Comparison of ENCODE assay signal across 12 cellular contexts in the genomic region with DNA sequence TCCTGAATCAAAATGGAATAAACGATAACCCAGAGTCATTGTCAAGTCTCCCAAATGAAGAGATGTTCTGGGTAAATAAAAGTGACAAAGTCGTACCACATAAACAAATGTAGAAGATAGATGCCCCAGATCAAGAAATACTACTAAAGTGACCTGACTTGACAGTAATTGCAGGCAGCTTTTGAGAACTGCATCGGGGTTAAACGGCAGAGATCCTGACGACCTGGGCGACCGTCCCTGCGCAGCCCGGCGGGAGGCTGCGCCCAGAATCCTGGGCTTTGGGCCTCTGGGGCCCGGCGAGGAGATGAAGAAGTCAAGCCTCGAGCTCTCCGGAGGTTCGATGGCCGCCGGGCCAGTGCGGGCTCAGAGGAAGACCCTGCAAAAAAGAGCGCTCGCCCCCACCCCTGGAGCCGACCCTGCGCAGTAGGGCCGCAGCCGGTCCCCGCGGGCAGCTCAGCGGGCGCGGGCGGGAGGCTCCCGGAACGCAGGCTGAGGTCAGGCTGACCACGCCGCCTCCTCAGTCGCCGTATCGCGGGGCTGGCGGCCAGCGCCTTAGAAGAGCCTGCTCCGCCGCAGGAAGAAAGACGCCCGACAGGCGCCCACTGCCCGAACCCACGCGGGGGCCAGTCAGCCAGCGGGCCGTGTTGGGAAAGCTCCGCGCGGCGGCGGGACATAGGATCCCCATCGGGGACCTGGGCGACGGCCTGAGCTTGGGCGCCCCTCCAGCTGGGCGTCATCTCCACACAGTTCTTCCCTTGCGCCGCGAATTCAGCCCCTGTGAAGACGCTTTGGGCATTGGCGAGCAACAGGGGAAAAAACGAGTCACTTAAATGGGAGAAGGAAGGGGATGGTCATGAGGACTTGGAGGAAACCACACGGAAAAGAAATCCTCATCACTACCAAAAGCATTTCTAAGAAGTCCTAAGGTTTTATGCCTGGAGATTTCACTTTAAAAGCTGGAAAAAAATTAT. TPM values are rescaled to one million over a fixed set of nuclear protein-coding genes. Genes with fewer than 3 reads are reported as not detected.
DNase-seq lines count a peak whose midpoint lies in the region; ATAC-seq and TF ChIP-seq lines count a peak whose summit lies in the region.
"Had no signal": no experiment of that assay in that cellular context is flagged by ENCODE, and none has a peak within 500 bp of the region (broad histone marks: within the 10 kb centered on the region; RNA-seq: fewer than 3 reads in every experiment).

No MANE protein-coding gene starts in this region.

- H3K9me3 ChIP-seq in T-helper 17 cell (ENCODE audit: control insufficient read depth, low read length, poor library complexity, severe bottlenecking) (no peaks in the 10 kb centered on the region), liver (ENCODE audit: control insufficient read depth in 4 of 4, low read length in 3 of 4) (peaks cover 0 to 4% (median 1%) of the 10 kb centered on the region in 4 donors), thoracic aorta (no peaks in the 10 kb centered on the region), WERI-Rb-1 (ENCODE audit: severe bottlenecking) (peaks cover 10% of the 10 kb centered on the region)

- H3K36me3 ChIP-seq in liver (ENCODE audit: control insufficient read depth in 4 of 4, insufficient read depth in 3 of 4, low read depth in 1 of 4, low read length in 3 of 4) = no peaks in the 10 kb centered on the region
- H3K36me3 ChIP-seq in thoracic aorta = no peaks in the 10 kb centered on the region
- no peaks in the 10 kb centered on the region for H3K36me3 ChIP-seq in WERI-Rb-1

- in situ Hi-C loops in G401 (cut with HindIII; ENCODE audit: low sequenced_read_pairs) = no loop called here

- H3K27ac ChIP-seq in liver (ENCODE audit: low read depth in 1 of 2, low read length in 2 of 2) = no peak overlapping the region
- H3K27ac ChIP-seq in thoracic aorta = no peak overlapping the region
- no peak overlapping the region for H3K27ac ChIP-seq in WERI-Rb-1

- H3K4me3 Mint-ChIP-seq in activated T-cell treated with anti-CD3 and anti-CD28 coated beads, Interleukin-2, amount 50 U/mL, for 72 hours = peak overlapping the region; percentile 22 to 30
- H3K4me3 Mint-ChIP-seq in T-helper 17 cell (peak overlapping the region; percentile 13), osteocyte (ENCODE audit: unreplicated experiment) (no peak overlapping the region)
- H3K4me3 Mint-ChIP-seq: dendritic cell treated with granulocyte-macrophage colony-stimulating factor and Interleukin-4, amounts not matched to agents 40 ng/mL and 50 ng/mL, for 4 days had no signal

- H3K4me1 Mint-ChIP-seq in activated T-cell treated with anti-CD3 and anti-CD28 coated beads, Interleukin-2, amount 50 U/mL, for 72 hours (ENCODE audit: low read depth) = peaks cover 11% of the 10 kb centered on the region
- H3K4me1 Mint-ChIP-seq in T-helper 17 cell (peaks cover 8% of the 10 kb centered on the region), osteocyte (ENCODE audit: unreplicated experiment) (peaks cover 7% of the 10 kb centered on the region)

- H3K27ac Mint-ChIP-seq in activated T-cell treated with anti-CD3 and anti-CD28 coated beads, Interleukin-2, amount 50 U/mL, for 72 hours = peak overlapping the region; percentile 22
- no peak overlapping the region for H3K27ac Mint-ChIP-seq in T-helper 17 cell
- no peak overlapping the region for H3K27ac Mint-ChIP-seq in osteocyte (ENCODE audit: unreplicated experiment)
- H3K27ac Mint-ChIP-seq: dendritic cell treated with granulocyte-macrophage colony-stimulating factor and Interleukin-4, amounts not matched to agents 40 ng/mL and 50 ng/mL, for 4 days had no signal

- H3K4me1 ChIP-seq in liver (ENCODE audit: control insufficient read depth in 4 of 4, insufficient read depth in 4 of 4, low read length in 3 of 4) = peaks cover 0 to 7% (median 5%) of the 10 kb centered on the region in 4 donors
- H3K4me1 ChIP-seq in thoracic aorta (ENCODE audit: control insufficient read depth in 1 of 2, low read depth in 2 of 2) = peaks cover 7 to 9% of the 10 kb centered on the region in 2 donors

- peak overlapping the region in 1 of 3 donors; percentile 15 for H3K4me3 ChIP-seq in liver (ENCODE audit: low read depth in 1 of 3, low read length in 3 of 3)
- peak overlapping the region; percentile 38 for H3K4me3 ChIP-seq in thoracic aorta
- no peak overlapping the region for H3K4me3 ChIP-seq in WERI-Rb-1 (ENCODE audit: low read depth, low read length)

- TF ChIP-seq CTCF in liver (IDR thresholded peaks at IDR 0.05; ENCODE audit: low read depth, low read length, missing input control) (peak; percentile 5), thoracic aorta (IDR thresholded peaks at IDR 0.05) (no peak), osteocyte (IDR thresholded peaks at IDR 0.05) (no peak), WERI-Rb-1 (IDR thresholded peaks at IDR 0.05; ENCODE audit: low read depth, low read length) (no peak)

- ATAC-seq in activated T-cell treated with anti-CD3 and anti-CD28 coated beads, Interleukin-2, amount 50 U/mL, for 72 hours (replicated peaks in 1 of 2) = no peak
- no peak for ATAC-seq in T-helper 17 cell
- ATAC-seq in thoracic aorta (ENCODE audit: insufficient number of reproducible peaks, low FRiP score, low read depth) = no peak
- ATAC-seq: left colon had no signal

- WGBS in liver = 7% methylated on average over 68 of the region's 68 CpGs

- DNase-seq in activated T-cell treated with anti-CD3 and anti-CD28 coated beads, Interleukin-2, amount 50 U/mL, for 72 hours = no peak
- no peak for DNase-seq in activated T-cell treated with anti-CD3 and anti-CD28 coated beads, Interleukin-2, amount 50 U/mL, for 48 hours
- DNase-seq in T-helper 17 cell = no peak
- no peak for DNase-seq in thoracic aorta (ENCODE audit: low spot score)
- no peak for DNase-seq in osteocyte (ENCODE audit: extremely low spot score, unreplicated experiment)
- no peak for DNase-seq in G401 (ENCODE audit: low spot score)
- DNase-seq in WERI-Rb-1 = no peak
- DNase-seq: left colon; NCI-H774; stimulated activated CD4-positive, alpha-beta T cell treated with anti-CD3 and anti-CD28 coated beads, Interleukin-15, amount 100 ng/mL, for 24 hours had no signal

- H3K36me3 Mint-ChIP-seq in activated T-cell treated with anti-CD3 and anti-CD28 coated beads, Interleukin-2, amount 50 U/mL, for 72 hours (ENCODE audit: insufficient read depth in 2 of 2) = peaks cover 2 to 16% of the 10 kb centered on the region in 2 donors
- H3K36me3 Mint-ChIP-seq in T-helper 17 cell (ENCODE audit: low read depth) (peaks cover 13% of the 10 kb centered on the region), osteocyte (ENCODE audit: unreplicated experiment) (no peaks in the 10 kb centered on the region)

- TF ChIP-seq RAD21 in liver (IDR thresholded peaks at IDR 0.05) = no peak

- peaks cover 14 to 40% (median 29%) of the 10 kb centered on the region in 4 donors for H3K27me3 ChIP-seq in liver (ENCODE audit: control insufficient read depth in 4 of 4, insufficient read depth in 4 of 4, low read length in 3 of 4)
- peaks cover 19% of the 10 kb centered on the region for H3K27me3 ChIP-seq in thoracic aorta (replicated peaks; ENCODE audit: insufficient read depth)
- peaks cover 90% of the 10 kb centered on the region for H3K27me3 ChIP-seq in WERI-Rb-1 (ENCODE audit: insufficient read depth, low read depth, severe bottlenecking)

- no peak overlapping the region for H3K9ac ChIP-seq in liver (ENCODE audit: low read depth in 1 of 2, low read length in 2 of 2)

- peaks cover 81% of the 10 kb centered on the region for H3K27me3 Mint-ChIP-seq in activated T-cell treated with anti-CD3 and anti-CD28 coated beads, Interleukin-2, amount 50 U/mL, for 72 hours (ENCODE audit: low read depth)
- H3K27me3 Mint-ChIP-seq in T-helper 17 cell = peaks cover 70% of the 10 kb centered on the region
- peaks cover 79% of the 10 kb centered on the region for H3K27me3 Mint-ChIP-seq in osteocyte (ENCODE audit: unreplicated experiment)

- H3K9me3 Mint-ChIP-seq in activated T-cell treated with anti-CD3 and anti-CD28 coated beads, Interleukin-2, amount 50 U/mL, for 72 hours = peaks cover 0 to 2% of the 10 kb centered on the region in 2 donors
- H3K9me3 Mint-ChIP-seq in osteocyte (ENCODE audit: unreplicated experiment) = no peaks in the 10 kb centered on the region
- H3K9me3 Mint-ChIP-seq: dendritic cell treated with granulocyte-macrophage colony-stimulating factor and Interleukin-4, amounts not matched to agents 40 ng/mL and 50 ng/mL, for 4 days had no signal

TF ChIP-seq in liver, 16 proteins besides CTCF, POLR2A, EP300 and RAD21 (continues in another document):
- TF ChIP-seq FOXA1 (IDR thresholded peaks at IDR 0.05) (no peak), EGR1 (IDR thresholded peaks at IDR 0.05; ENCODE audit: low read depth in 2 of 2) (no peak), NR2F2 (IDR thresholded peaks at IDR 0.05) (no peak), TAF1 (conservative IDR thresholded peaks at IDR 0.05) (no peak), HNF4A (conservative IDR thresholded peaks at IDR 0.05) (no peak), FOXA2 (IDR thresholded peaks at IDR 0.05) (no peak)
- TF ChIP-seq, protein P1, sequence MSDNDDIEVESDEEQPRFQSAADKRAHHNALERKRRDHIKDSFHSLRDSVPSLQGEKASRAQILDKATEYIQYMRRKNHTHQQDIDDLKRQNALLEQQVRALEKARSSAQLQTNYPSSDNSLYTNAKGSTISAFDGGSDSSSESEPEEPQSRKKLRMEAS (IDR thresholded peaks at IDR 0.05) = no peak
- TF ChIP-seq, protein P2, sequence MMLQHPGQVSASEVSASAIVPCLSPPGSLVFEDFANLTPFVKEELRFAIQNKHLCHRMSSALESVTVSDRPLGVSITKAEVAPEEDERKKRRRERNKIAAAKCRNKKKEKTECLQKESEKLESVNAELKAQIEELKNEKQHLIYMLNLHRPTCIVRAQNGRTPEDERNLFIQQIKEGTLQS (IDR thresholded peaks at IDR 0.05) = no peak
- TF ChIP-seq, protein P3, sequence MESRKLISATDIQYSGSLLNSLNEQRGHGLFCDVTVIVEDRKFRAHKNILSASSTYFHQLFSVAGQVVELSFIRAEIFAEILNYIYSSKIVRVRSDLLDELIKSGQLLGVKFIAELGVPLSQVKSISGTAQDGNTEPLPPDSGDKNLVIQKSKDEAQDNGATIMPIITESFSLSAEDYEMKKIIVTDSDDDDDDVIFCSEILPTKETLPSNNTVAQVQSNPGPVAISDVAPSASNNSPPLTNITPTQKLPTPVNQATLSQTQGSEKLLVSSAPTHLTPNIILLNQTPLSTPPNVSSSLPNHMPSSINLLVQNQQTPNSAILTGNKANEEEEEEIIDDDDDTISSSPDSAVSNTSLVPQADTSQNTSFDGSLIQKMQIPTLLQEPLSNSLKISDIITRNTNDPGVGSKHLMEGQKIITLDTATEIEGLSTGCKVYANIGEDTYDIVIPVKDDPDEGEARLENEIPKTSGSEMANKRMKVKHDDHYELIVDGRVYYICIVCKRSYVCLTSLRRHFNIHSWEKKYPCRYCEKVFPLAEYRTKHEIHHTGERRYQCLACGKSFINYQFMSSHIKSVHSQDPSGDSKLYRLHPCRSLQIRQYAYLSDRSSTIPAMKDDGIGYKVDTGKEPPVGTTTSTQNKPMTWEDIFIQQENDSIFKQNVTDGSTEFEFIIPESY (IDR thresholded peaks at IDR 0.05) = no peak

RNA-seq across cellular contexts. Expression of a gene that starts 16.0 kb away (rescaled TPM):
- total RNA-seq in activated T-cell treated with anti-CD3 and anti-CD28 coated beads, Interleukin-2, amount 50 U/mL, for 72 hours = not detected
- total RNA-seq in T-helper 17 cell (not detected), liver (not detected), thoracic aorta (not detected), osteocyte (not detected in 2 replicates)
- polyA plus RNA-seq in liver = not detected
- total RNA-seq in G401 (2014; rRNA removed; shearing (Covaris generic)) = not detected in 2 replicates
- total RNA-seq: left colon had no signal
